16 cellular contexts compared by ENCODE assay signal in genomic region chr12:104534162-104534856, GRCh38.
DNase-seq lines count a peak whose midpoint lies in the region; ATAC-seq and TF ChIP-seq lines count a peak whose summit lies in the region.
"Had no signal": no experiment of that assay in that cellular context is flagged by ENCODE, and none has a peak within 500 bp of the region (broad histone marks: within the 10 kb centered on the region; RNA-seq: fewer than 3 reads in every experiment).

No MANE protein-coding gene starts in this region.

- DNase-seq in activated T-cell treated with anti-CD3 and anti-CD28 coated beads, Interleukin-2, amount 50 U/mL, for 24 hours: no peak
- DNase-seq in activated T-cell treated with anti-CD3 and anti-CD28 coated beads, Interleukin-2, amount 50 U/mL, for 48 hours: no peak
- DNase-seq in RPMI7951 (ENCODE audit: low read depth) (peak; percentile 38), lower lobe of right lung (no peak), left colon (no peak), GM19238 (ENCODE audit: insufficient read length, low spot score) (no peak)
- no peak for DNase-seq in effector memory CD8-positive, alpha-beta T cell
- DNase-seq in stimulated activated naive B cell treated with anti-CD40 and anti-IgM and Interleukin-4, amounts not matched to agents 10 μg/mL and 1 μg/mL and 100 μg/mL, for 72 hours: no peak
- DNase-seq: activated naive CD4-positive, alpha-beta T cell treated with anti-CD3 and anti-CD28 coated beads for 36 hours; caudate nucleus; foreskin keratinocyte; HCEC 1CT; MG63; NCI-H748 treated with DMSO at 0.1 percent for 48 hours; stimulated activated naive CD4-positive, alpha-beta T cell treated with Interleukin-2 at 50 U/mL for 16 hours had no signal

- H3K4me3 Mint-ChIP-seq in activated T-cell treated with anti-CD3 and anti-CD28 coated beads, Interleukin-2, amount 50 U/mL, for 24 hours: no peak overlapping the region
- no peak overlapping the region for H3K4me3 Mint-ChIP-seq in effector memory CD8-positive, alpha-beta T cell
- peak overlapping the region; percentile 30 to 39 for H3K4me3 Mint-ChIP-seq in stimulated activated naive B cell treated with anti-CD40 and anti-IgM and Interleukin-4, amounts not matched to agents 10 μg/mL and 1 μg/mL and 100 μg/mL, for 72 hours
- H3K4me3 Mint-ChIP-seq: activated naive CD4-positive, alpha-beta T cell treated with anti-CD3 and anti-CD28 coated beads for 36 hours had no signal

- H3K36me3 ChIP-seq in lower lobe of right lung: no peaks in the 10 kb centered on the region
- H3K36me3 ChIP-seq: MG63 had no signal

- no peaks in the 10 kb centered on the region for H3K27me3 Mint-ChIP-seq in activated T-cell treated with anti-CD3 and anti-CD28 coated beads, Interleukin-2, amount 50 U/mL, for 24 hours
- no peaks in the 10 kb centered on the region for H3K27me3 Mint-ChIP-seq in effector memory CD8-positive, alpha-beta T cell
- no peaks in the 10 kb centered on the region for H3K27me3 Mint-ChIP-seq in stimulated activated naive B cell treated with anti-CD40 and anti-IgM and Interleukin-4, amounts not matched to agents 10 μg/mL and 1 μg/mL and 100 μg/mL, for 72 hours

- H3K9me3 Mint-ChIP-seq in activated T-cell treated with anti-CD3 and anti-CD28 coated beads, Interleukin-2, amount 50 U/mL, for 24 hours: no peaks in the 10 kb centered on the region
- H3K9me3 Mint-ChIP-seq in effector memory CD8-positive, alpha-beta T cell: no peaks in the 10 kb centered on the region
- peaks cover 5 to 8% of the 10 kb centered on the region in 2 donors for H3K9me3 Mint-ChIP-seq in stimulated activated naive B cell treated with anti-CD40 and anti-IgM and Interleukin-4, amounts not matched to agents 10 μg/mL and 1 μg/mL and 100 μg/mL, for 72 hours
- H3K9me3 Mint-ChIP-seq: activated naive CD4-positive, alpha-beta T cell treated with anti-CD3 and anti-CD28 coated beads for 36 hours had no signal

- no peak overlapping the region for H3K4me3 ChIP-seq in lower lobe of right lung
- H3K4me3 ChIP-seq: MG63 had no signal

- H3K4me1 ChIP-seq in lower lobe of right lung: peaks cover 10% of the 10 kb centered on the region

- peak overlapping the region; percentile 64 for H3K27ac Mint-ChIP-seq in activated T-cell treated with anti-CD3 and anti-CD28 coated beads, Interleukin-2, amount 50 U/mL, for 24 hours
- H3K27ac Mint-ChIP-seq in effector memory CD8-positive, alpha-beta T cell: peak overlapping the region; percentile 28 to 89
- peak overlapping the region; percentile 44 for H3K27ac Mint-ChIP-seq in stimulated activated naive B cell treated with anti-CD40 and anti-IgM and Interleukin-4, amounts not matched to agents 10 μg/mL and 1 μg/mL and 100 μg/mL, for 72 hours
- H3K27ac Mint-ChIP-seq: activated naive CD4-positive, alpha-beta T cell treated with anti-CD3 and anti-CD28 coated beads for 36 hours had no signal

- no peak overlapping the region for H3K27ac ChIP-seq in lower lobe of right lung
- H3K27ac ChIP-seq: foreskin keratinocyte had no signal

- H3K27me3 ChIP-seq in lower lobe of right lung (ENCODE audit: low read depth): no peaks in the 10 kb centered on the region
- H3K27me3 ChIP-seq: foreskin keratinocyte, MG63 had no signal

- intact Hi-C loops in lower lobe of right lung (cut with DNase I): no loop called here
- intact Hi-C loops in left colon (cut with DNase I, micrococcal nuclease): no loop called here

- peaks cover 70% of the 10 kb centered on the region for H3K4me1 Mint-ChIP-seq in activated T-cell treated with anti-CD3 and anti-CD28 coated beads, Interleukin-2, amount 50 U/mL, for 24 hours (ENCODE audit: low read depth)
- peaks cover 70 to 93% of the 10 kb centered on the region in 2 donors for H3K4me1 Mint-ChIP-seq in effector memory CD8-positive, alpha-beta T cell (ENCODE audit: low read depth in 2 of 2)
- peaks cover 68 to 100% of the 10 kb centered on the region in 2 donors for H3K4me1 Mint-ChIP-seq in stimulated activated naive B cell treated with anti-CD40 and anti-IgM and Interleukin-4, amounts not matched to agents 10 μg/mL and 1 μg/mL and 100 μg/mL, for 72 hours

- ATAC-seq in effector memory CD8-positive, alpha-beta T cell (replicated peaks): no peak
- ATAC-seq in stimulated activated naive B cell treated with anti-CD40 and anti-IgM and Interleukin-4, amounts not matched to agents 10 μg/mL and 1 μg/mL and 100 μg/mL, for 72 hours (replicated peaks): peak in 1 of 2 donors; percentile 40
- ATAC-seq in lower lobe of right lung (no peak), left colon (no peak)
- ATAC-seq: foreskin keratinocyte, Right ventricle myocardium inferior had no signal

- H3K36me3 Mint-ChIP-seq in activated T-cell treated with anti-CD3 and anti-CD28 coated beads, Interleukin-2, amount 50 U/mL, for 24 hours (ENCODE audit: low read depth): peaks cover 6% of the 10 kb centered on the region
- peaks cover 5% of the 10 kb centered on the region for H3K36me3 Mint-ChIP-seq in effector memory CD8-positive, alpha-beta T cell (ENCODE audit: insufficient read depth)
- peaks cover 58 to 73% of the 10 kb centered on the region in 2 donors for H3K36me3 Mint-ChIP-seq in stimulated activated naive B cell treated with anti-CD40 and anti-IgM and Interleukin-4, amounts not matched to agents 10 μg/mL and 1 μg/mL and 100 μg/mL, for 72 hours

- no peaks in the 10 kb centered on the region for H3K9me3 ChIP-seq in lower lobe of right lung
- H3K9me3 ChIP-seq: MG63 had no signal

- TF ChIP-seq CTCF in lower lobe of right lung (IDR thresholded peaks at IDR 0.05): no peak

Comparison
In these comparisons a context has a peak if more than half of its experiments do, and no peak if none do; other contexts are left out.
1. H3K4me3 Mint-ChIP-seq: peak in stimulated activated naive B cell treated with anti-CD40 and anti-IgM and Interleukin-4, amounts not matched to agents 10 μg/mL and 1 μg/mL and 100 μg/mL, for 72 hours (2 of 2); none in activated T-cell treated with anti-CD3 and anti-CD28 coated beads, Interleukin-2, amount 50 U/mL, for 24 hours (single experiment) and effector memory CD8-positive, alpha-beta T cell (0 of 2).
2. Peak in every context shown above with its lines, with median percentiles within 50 percentile points of each other: H3K27ac Mint-ChIP-seq.